9 cellular contexts compared by ENCODE assay signal in the genomic region with DNA sequence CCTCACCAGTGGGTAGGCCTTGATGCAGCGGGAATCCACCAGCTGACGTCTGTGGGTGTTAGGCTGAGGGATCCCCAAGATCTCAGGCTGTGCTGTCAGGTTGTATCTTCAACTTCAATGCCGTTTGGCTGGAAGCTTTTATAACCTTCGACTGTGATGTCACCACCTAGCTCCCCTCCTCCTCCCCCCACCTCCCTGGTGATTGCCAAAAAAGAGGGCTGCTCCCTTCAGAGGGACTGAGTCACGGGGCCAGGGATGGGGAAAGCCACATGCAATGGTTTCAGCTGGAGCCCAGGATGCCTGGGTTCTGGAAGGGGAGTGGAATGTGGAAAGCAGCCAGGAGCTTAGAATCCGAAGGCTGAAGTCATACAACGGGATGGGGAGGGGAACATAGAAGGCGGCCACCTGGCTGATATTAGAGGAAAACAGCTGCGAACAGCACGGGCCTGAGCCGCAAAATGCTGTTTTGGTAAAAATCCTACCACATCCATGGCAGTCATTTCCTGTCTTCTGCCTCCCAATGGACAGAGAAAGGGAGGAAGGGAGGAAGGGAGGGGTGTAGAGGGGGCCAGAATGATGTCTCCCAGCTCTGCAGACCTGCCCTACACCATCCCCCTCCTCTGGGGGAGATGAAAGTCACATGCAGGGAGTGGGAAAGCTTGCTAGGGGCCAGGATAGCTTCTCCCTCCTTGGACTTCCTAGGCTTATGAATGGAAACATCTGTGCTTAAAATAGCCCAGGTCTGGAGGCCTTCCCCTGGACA. TPM values are rescaled to one million over a fixed set of nuclear protein-coding genes. Genes with fewer than 3 reads are reported as not detected.
DNase-seq lines count a peak whose midpoint lies in the region; ATAC-seq and TF ChIP-seq lines count a peak whose summit lies in the region.
"Had no signal": no experiment of that assay in that cellular context is flagged by ENCODE, and none has a peak within 500 bp of the region (broad histone marks: within the 10 kb centered on the region; RNA-seq: fewer than 3 reads in every experiment).

A gene (minus strand): TSS at position 110 of the 763 bp plus-strand sequence. CDS start 1,022 bp downstream, outside the sequence.

- H3K4me1 ChIP-seq in prostate gland (replicated peaks), result no peaks in the 10 kb centered on the region
- H3K4me1 ChIP-seq: parathyroid adenoma had no signal

- DNase-seq in EH (ENCODE audit: low read depth), result peak; percentile 91
- DNase-seq in WERI-Rb-1, result no peak
- DNase-seq in glomerular visceral epithelial cell (ENCODE audit: extremely low spot score), result peak; percentile 42
- DNase-seq in prostate gland (ENCODE audit: low spot score), result no peak

- no peak for TF ChIP-seq POLR2A in prostate gland (IDR thresholded peaks at IDR 0.05)

- H3K27me3 ChIP-seq in WERI-Rb-1 (ENCODE audit: insufficient read depth, low read depth, severe bottlenecking) (no peaks in the 10 kb centered on the region), prostate gland (replicated peaks; ENCODE audit: insufficient read depth) (no peaks in the 10 kb centered on the region)

- intact Hi-C loops in prostate gland (cut with DNase I), result no loop called here

- H3K36me3 ChIP-seq in WERI-Rb-1 (peaks cover 45% of the 10 kb centered on the region), prostate gland (peaks cover 4 to 11% of the 10 kb centered on the region in 2 donors)

- TF ChIP-seq CTCF in WERI-Rb-1 (IDR thresholded peaks at IDR 0.05; ENCODE audit: low read depth, low read length) (no peak), prostate gland (IDR thresholded peaks at IDR 0.05) (no peak)

- 41% methylated on average over 11 of the region's 11 CpGs for WGBS in prostate gland

- no peak within 1 kb of the TSS for H3K4me3 ChIP-seq in WERI-Rb-1 (ENCODE audit: low read depth, low read length)
- peak within 1 kb of the TSS in 1 of 2 donors; percentile 6 for H3K4me3 ChIP-seq in prostate gland

- ATAC-seq in HG02763 (IDR thresholded peaks at IDR 0.05; ENCODE audit: unreplicated experiment) (no peak), GM21360 (IDR thresholded peaks at IDR 0.05; ENCODE audit: unreplicated experiment) (no peak), GM18511 (IDR thresholded peaks at IDR 0.05; ENCODE audit: unreplicated experiment) (no peak), GM18868 (IDR thresholded peaks at IDR 0.05; ENCODE audit: unreplicated experiment) (no peak)

- H3K27ac ChIP-seq in WERI-Rb-1 (peak within 1 kb of the TSS; percentile 44), prostate gland (peak within 1 kb of the TSS; percentile 41 to 47)
- H3K27ac ChIP-seq: parathyroid adenoma had no signal

- H3K9me3 ChIP-seq in WERI-Rb-1 (ENCODE audit: severe bottlenecking) (no peaks in the 10 kb centered on the region), prostate gland (no peaks in the 10 kb centered on the region)

RNA-seq across cellular contexts. Expression of the gene that starts here (rescaled TPM):
- 1 to 10 TPM; 2.8 to 8.0 TPM for total RNA-seq in prostate gland

Comparison
In these comparisons a context has a peak if more than half of its experiments do, and no peak if none do; other contexts are left out.
1. DNase-seq: peak in EH (single experiment) and glomerular visceral epithelial cell (single experiment); none in WERI-Rb-1 (single experiment) and prostate gland (single experiment).